In the genomic region with DNA sequence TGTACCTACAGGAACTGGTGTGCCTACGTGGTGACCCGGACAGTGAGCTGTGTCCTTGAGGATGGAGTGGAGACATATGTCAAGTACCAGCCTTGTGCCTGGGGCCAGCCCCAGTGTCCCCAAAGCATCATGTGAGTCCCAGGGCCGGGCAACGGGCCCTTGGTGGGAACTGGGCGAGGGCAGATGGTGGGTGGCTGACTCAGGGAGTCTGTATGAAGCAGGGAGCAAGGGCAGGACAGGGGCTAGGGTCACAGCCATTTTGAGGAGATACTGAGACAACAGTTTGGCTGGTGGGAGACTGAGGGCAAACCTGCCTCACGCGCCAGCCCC, we compare ENCODE assay signal across 11 cellular contexts. TPM values are rescaled to one million over a fixed set of nuclear protein-coding genes. Genes with fewer than 3 reads are reported as not detected.
DNase-seq lines count a peak whose midpoint lies in the region; ATAC-seq and TF ChIP-seq lines count a peak whose summit lies in the region.
"Had no signal": no experiment of that assay in that cellular context is flagged by ENCODE, and none has a peak within 500 bp of the region (broad histone marks: within the 10 kb centered on the region; RNA-seq: fewer than 3 reads in every experiment).

No MANE protein-coding gene starts in this region.

- H3K4me1 ChIP-seq in breast epithelium, result peaks cover 0 to 13% of the 10 kb centered on the region in 2 donors
- peaks cover 7% of the 10 kb centered on the region for H3K4me1 ChIP-seq in colonic mucosa
- H3K4me1 ChIP-seq in urinary bladder (ENCODE audit: insufficient read depth), result no peaks in the 10 kb centered on the region

- TF ChIP-seq CTCF in breast epithelium (IDR thresholded peaks at IDR 0.05), result no peak
- TF ChIP-seq CTCF in MCF 10A (IDR thresholded peaks at IDR 0.05; ENCODE audit: unreplicated experiment), result no peak
- TF ChIP-seq CTCF in colonic mucosa (IDR thresholded peaks at IDR 0.05), result no peak

- H3K9me3 Mint-ChIP-seq in MCF 10A (ENCODE audit: unreplicated experiment), result no peaks in the 10 kb centered on the region
- H3K9me3 Mint-ChIP-seq in natural killer cell treated with Interleukin-12 subunit alpha and Interleukin-12 subunit beta and Interleukin-15 and Interleukin-18, amount 100 ng/mL, for 72 hours, result no peaks in the 10 kb centered on the region

- H3K4me3 Mint-ChIP-seq in MCF 10A (ENCODE audit: unreplicated experiment), result no peak overlapping the region
- H3K4me3 Mint-ChIP-seq in natural killer cell treated with Interleukin-12 subunit alpha and Interleukin-12 subunit beta and Interleukin-15 and Interleukin-18, amount 100 ng/mL, for 72 hours, result peak overlapping the region; percentile 89
- H3K4me3 Mint-ChIP-seq: CD14-positive monocyte had no signal

- POLR2A ChIA-PET in MCF 10A (lab: Yijun Ruan, JAX), result interaction anchor here (1.0 to 3.0 kb wide), 2 partner anchors 9 to 133 kb away, joined by 4 to 18 read pairs; partner anchors contain the start of gene OST4

- no peak for TF ChIP-seq POLR2A in breast epithelium (IDR thresholded peaks at IDR 0.05)

- peaks cover 18% of the 10 kb centered on the region for H3K4me1 Mint-ChIP-seq in MCF 10A (ENCODE audit: insufficient read depth, unreplicated experiment)
- H3K4me1 Mint-ChIP-seq in natural killer cell treated with Interleukin-12 subunit alpha and Interleukin-12 subunit beta and Interleukin-15 and Interleukin-18, amount 100 ng/mL, for 72 hours (ENCODE audit: low read depth in 2 of 2), result peaks cover 38 to 53% of the 10 kb centered on the region in 2 donors

- H3K36me3 Mint-ChIP-seq in MCF 10A (ENCODE audit: insufficient read depth, unreplicated experiment), result no peaks in the 10 kb centered on the region
- H3K36me3 Mint-ChIP-seq in natural killer cell treated with Interleukin-12 subunit alpha and Interleukin-12 subunit beta and Interleukin-15 and Interleukin-18, amount 100 ng/mL, for 72 hours, result no peaks in the 10 kb centered on the region
- H3K36me3 Mint-ChIP-seq: CD14-positive monocyte had no signal

- peak overlapping the region; percentile 28 to 55 for H3K9ac ChIP-seq in colonic mucosa (ENCODE audit: low read depth in 2 of 2, low read length in 2 of 2)

- DNase-seq in breast epithelium (ENCODE audit: low spot score in 2 of 2), result no peak
- no peak for DNase-seq in MCF 10A (ENCODE audit: unreplicated experiment)
- DNase-seq in colonic mucosa, result no peak
- DNase-seq in natural killer cell treated with Interleukin-12 subunit alpha and Interleukin-12 subunit beta and Interleukin-15 and Interleukin-18, amount 100 ng/mL, for 72 hours (ENCODE audit: low spot score), result no peak
- no peak for DNase-seq in UCSD-AML1 (lab: John Stamatoyannopoulos, UW; ENCODE audit: unreplicated experiment)
- DNase-seq in putamen (ENCODE audit: low spot score), result no peak
- DNase-seq: NCI-H1694 treated with DMSO at 0.1 percent for 48 hours had no signal

- H3K27me3 Mint-ChIP-seq in MCF 10A (ENCODE audit: insufficient read depth, unreplicated experiment), result peaks cover 28% of the 10 kb centered on the region
- no peaks in the 10 kb centered on the region for H3K27me3 Mint-ChIP-seq in natural killer cell treated with Interleukin-12 subunit alpha and Interleukin-12 subunit beta and Interleukin-15 and Interleukin-18, amount 100 ng/mL, for 72 hours

- H3K27me3 ChIP-seq in breast epithelium (no peaks in the 10 kb centered on the region), colonic mucosa (no peaks in the 10 kb centered on the region)

- intact Hi-C loops in breast epithelium (cut with DNase I; ENCODE audit: low total_unique reads) (no loop called here), MCF 10A (cut with micrococcal nuclease) (no loop called here), colonic mucosa (cut with DNase I) (loop anchor here (10.0 kb wide), 1 partner anchor 45 kb away; the partner anchor contains the start of gene TMEM214)

- H3K9me3 ChIP-seq in breast epithelium (no peaks in the 10 kb centered on the region), colonic mucosa (no peaks in the 10 kb centered on the region)

- H3K4me3 ChIP-seq in breast epithelium (peak overlapping the region; percentile 47 to 78 (median 58)), colonic mucosa (peak overlapping the region; percentile 44), urinary bladder (ENCODE audit: low read depth, low read length) (peak overlapping the region; percentile 63)

- no TSS peak for BruUV-seq in MCF 10A (replicated peaks; lab: Mats Ljungman, UMichigan)

- peak overlapping the region; percentile 75 to 96 for H3K27ac ChIP-seq in breast epithelium
- peak overlapping the region; percentile 95 for H3K27ac ChIP-seq in colonic mucosa
- H3K27ac ChIP-seq in urinary bladder (ENCODE audit: low read depth), result no peak overlapping the region

- no peak overlapping the region for H3K27ac Mint-ChIP-seq in MCF 10A (ENCODE audit: low read depth, unreplicated experiment)
- peak overlapping the region; percentile 96 to 98 for H3K27ac Mint-ChIP-seq in natural killer cell treated with Interleukin-12 subunit alpha and Interleukin-12 subunit beta and Interleukin-15 and Interleukin-18, amount 100 ng/mL, for 72 hours

- CTCF ChIA-PET in MCF 10A (lab: Yijun Ruan, JAX), result interaction anchor here (1.3 kb wide), 1 partner anchor 12 kb away, joined by 10 read pairs; no protein-coding TSS in a partner anchor

- no peak for ATAC-seq in natural killer cell treated with Interleukin-12 subunit alpha and Interleukin-12 subunit beta and Interleukin-15 and Interleukin-18, amount 100 ng/mL, for 72 hours
- ATAC-seq in GM19023 (IDR thresholded peaks at IDR 0.05; ENCODE audit: unreplicated experiment), result no peak
- ATAC-seq: left colon had no signal

- H3K36me3 ChIP-seq in breast epithelium (no peaks in the 10 kb centered on the region), colonic mucosa (no peaks in the 10 kb centered on the region), urinary bladder (ENCODE audit: insufficient read depth) (no peaks in the 10 kb centered on the region)

- 36% methylated on average over 7 of the region's 7 CpGs for WGBS in urinary bladder

RNA-seq across cellular contexts. Expression of gene EMILIN1, which starts 1.7 kb away (rescaled TPM):
- total RNA-seq in breast epithelium (10 to 100 TPM; 25.6 to 94.7 (median 26.9) TPM), MCF 10A (2022) (0.20 and 0.21 TPM in 2 replicates), colonic mucosa (10 to 100 TPM; 20.2 to 43.0 TPM), urinary bladder (122 TPM)
- 10 to 100 TPM in 1 of 2 donors, 1 to 10 TPM in 1; 8.7 to 14.2 TPM for total RNA-seq in natural killer cell treated with Interleukin-12 subunit alpha and Interleukin-12 subunit beta and Interleukin-15 and Interleukin-18, amount 100 ng/mL, for 72 hours
- 347 TPM for polyA plus RNA-seq in urinary bladder

RNA-seq across cellular contexts. Expression of gene KHK, which starts 6.5 kb away (rescaled TPM):
- total RNA-seq in breast epithelium, result 1 to 10 TPM; 2.2 to 4.1 (median 3.6) TPM
- total RNA-seq in MCF 10A (2022), result 1.7 and 2.6 TPM in 2 replicates
- 10 to 100 TPM in 1 of 2 donors, 1 to 10 TPM in 1; 8.9 to 20.3 TPM for total RNA-seq in colonic mucosa
- total RNA-seq in natural killer cell treated with Interleukin-12 subunit alpha and Interleukin-12 subunit beta and Interleukin-15 and Interleukin-18, amount 100 ng/mL, for 72 hours, result 1 to 10 TPM; 2.5 to 5.1 TPM
- total RNA-seq in urinary bladder, result 1.7 TPM
- polyA plus RNA-seq in urinary bladder, result 6.8 TPM

RNA-seq across cellular contexts. Expression of gene OST4, which starts 8.7 kb away (rescaled TPM):
- total RNA-seq in breast epithelium (100 to 1,000 TPM; 271 to 309 (median 281) TPM), MCF 10A (2022) (257 and 340 TPM in 2 replicates), colonic mucosa (100 to 1,000 TPM; 272 to 331 TPM), urinary bladder (273 TPM)
- total RNA-seq in natural killer cell treated with Interleukin-12 subunit alpha and Interleukin-12 subunit beta and Interleukin-15 and Interleukin-18, amount 100 ng/mL, for 72 hours, result 100 to 1,000 TPM; 286 to 393 TPM
- 386 TPM for polyA plus RNA-seq in urinary bladder

RNA-seq across cellular contexts. Expression of gene AGBL5, which starts 28.6 kb away (rescaled TPM):
- 10 to 100 TPM; 12.5 to 21.5 (median 16.1) TPM for total RNA-seq in breast epithelium
- total RNA-seq in MCF 10A (2022), result 18.9 and 22.7 TPM in 2 replicates
- total RNA-seq in colonic mucosa, result 10 to 100 TPM; 15.1 to 16.8 TPM
- total RNA-seq in natural killer cell treated with Interleukin-12 subunit alpha and Interleukin-12 subunit beta and Interleukin-15 and Interleukin-18, amount 100 ng/mL, for 72 hours, result 10 to 100 TPM; 12.5 to 20.5 TPM
- total RNA-seq in urinary bladder, result 12.0 TPM
- polyA plus RNA-seq in urinary bladder, result 31.0 TPM

RNA-seq across cellular contexts. Expression of gene CGREF1, which starts 38.8 kb away (rescaled TPM):
- total RNA-seq in breast epithelium, result 10 to 100 TPM in 1 of 3 donors, 1 to 10 TPM in 2; 3.2 to 16.4 (median 3.4) TPM
- 10.9 and 12.9 TPM in 2 replicates for total RNA-seq in MCF 10A (2022)
- 1 to 10 TPM; 1.3 to 3.1 TPM for total RNA-seq in colonic mucosa
- total RNA-seq in natural killer cell treated with Interleukin-12 subunit alpha and Interleukin-12 subunit beta and Interleukin-15 and Interleukin-18, amount 100 ng/mL, for 72 hours, result 1 to 10 TPM in 1 of 2 donors, under 1 TPM in 1; 0.36 to 1.4 TPM
- total RNA-seq in urinary bladder, result 4.1 TPM
- polyA plus RNA-seq in urinary bladder, result 1.0 TPM
- polyA plus RNA-seq: CD14-positive monocyte had no signal
